In genomic region chr5:95718203-95718602, GRCh38 we compare ENCODE assay signal across 9 cellular contexts. TPM values are rescaled to one million over a fixed set of nuclear protein-coding genes. Genes with fewer than 3 reads are reported as not detected.
DNase-seq lines count a peak whose midpoint lies in the region; ATAC-seq and TF ChIP-seq lines count a peak whose summit lies in the region.
"Had no signal": no experiment of that assay in that cellular context is flagged by ENCODE, and none has a peak within 500 bp of the region (broad histone marks: within the 10 kb centered on the region; RNA-seq: fewer than 3 reads in every experiment).

No MANE protein-coding gene starts in this region.

- no peak overlapping the region for H4K5ac ChIP-seq in mesendoderm (ENCODE audit: low read length)

- peak overlapping the region; percentile 99 for H2BK5ac ChIP-seq in mesendoderm (ENCODE audit: low read length)

- no peak overlapping the region for H2BK120ac ChIP-seq in mesendoderm (ENCODE audit: low read depth, low read length)

- H3K79me2 ChIP-seq in mesendoderm (ENCODE audit: control insufficient read depth, insufficient read depth, low read length): no peaks in the 10 kb centered on the region

- CTCF ChIA-PET in WTC11 (lab: Charles Lee): interaction anchor here (0.6 kb wide), 1 partner anchor 139 kb away, joined by 4 read pairs; no protein-coding TSS in a partner anchor

- TF ChIP-seq POLR2A in gastrocnemius medialis (IDR thresholded peaks at IDR 0.05): no peak

- no peak overlapping the region for H3K4ac ChIP-seq in mesendoderm (ENCODE audit: low read depth, low read length)

- H3K56ac ChIP-seq in mesendoderm (ENCODE audit: low read length): peak overlapping the region; percentile 85

- no peak overlapping the region for H2BK15ac ChIP-seq in mesendoderm (replicated peaks; ENCODE audit: low read depth)

- H3K27me3 Mint-ChIP-seq in WTC11 (ENCODE audit: low read depth): no peaks in the 10 kb centered on the region
- H3K27me3 Mint-ChIP-seq in CD14-positive monocyte (ENCODE audit: low read depth in 3 of 3): no peaks in the 10 kb centered on the region

- no peaks in the 10 kb centered on the region for H3K79me1 ChIP-seq in mesendoderm (ENCODE audit: low read length)

- peak; percentile 70 for ATAC-seq in GM18873 (IDR thresholded peaks at IDR 0.05; ENCODE audit: low FRiP score, unreplicated experiment)
- ATAC-seq in HG02678 (IDR thresholded peaks at IDR 0.05; ENCODE audit: unreplicated experiment): peak; percentile 92
- ATAC-seq in WTC11: no peak
- ATAC-seq in gastrocnemius medialis: no peak

- peaks cover 11% of the 10 kb centered on the region for H3K4me1 ChIP-seq in mesendoderm (ENCODE audit: control insufficient read depth, low read depth, low read length)
- peaks cover 0 to 17% of the 10 kb centered on the region in 2 donors for H3K4me1 ChIP-seq in gastrocnemius medialis

- H3K4me1 Mint-ChIP-seq in WTC11: no peaks in the 10 kb centered on the region
- peaks cover 16% of the 10 kb centered on the region for H3K4me1 Mint-ChIP-seq in CD14-positive monocyte

- peak overlapping the region; percentile 100 for H2AK5ac ChIP-seq in mesendoderm (ENCODE audit: low read length)

- H3K27me3 ChIP-seq in mesendoderm (ENCODE audit: insufficient read depth, low read length, poor library complexity) (no peaks in the 10 kb centered on the region), gastrocnemius medialis (no peaks in the 10 kb centered on the region)

- H3K4me3 Mint-ChIP-seq in WTC11: no peak overlapping the region
- H3K4me3 Mint-ChIP-seq in CD14-positive monocyte: no peak overlapping the region
- H3K4me3 Mint-ChIP-seq: IgD-negative memory B cell had no signal

- no peak overlapping the region for H3K4me2 ChIP-seq in mesendoderm (ENCODE audit: low read length)

- peak overlapping the region; percentile 25 for H3K18ac ChIP-seq in mesendoderm (ENCODE audit: low read length)

- no peak overlapping the region for H3K23ac ChIP-seq in mesendoderm (ENCODE audit: low read length)

- H3K36me3 Mint-ChIP-seq in WTC11 (no peaks in the 10 kb centered on the region), CD14-positive monocyte (peaks cover 0 to 1% of the 10 kb centered on the region in 2 donors)

- in situ Hi-C loops in gastrocnemius medialis (cut with MboI; ENCODE audit: low sequenced_read_pairs in 4 of 4): no loop called here

- H3K36me3 ChIP-seq in mesendoderm (ENCODE audit: control insufficient read depth, insufficient read depth, low read length) (no peaks in the 10 kb centered on the region), gastrocnemius medialis (no peaks in the 10 kb centered on the region)

- no CpG with 5 or more reads among the region's 2 CpGs for WGBS in mesendoderm (ENCODE audit: extremely low coverage, insufficient coverage, low lambda C conversion rate)

- no peak for TF ChIP-seq CTCF in WTC11 (IDR thresholded peaks at IDR 0.05)
- TF ChIP-seq CTCF in gastrocnemius medialis (IDR thresholded peaks at IDR 0.05 in 4 of 5, conservative IDR thresholded peaks at IDR 0.05 in 1 of 5): no peak
- no peak for TF ChIP-seq CTCF in CD14-positive monocyte (IDR thresholded peaks at IDR 0.05)

- no peak overlapping the region for H4K8ac ChIP-seq in mesendoderm (ENCODE audit: low read depth, low read length)

- H3K27ac Mint-ChIP-seq in WTC11 (no peak overlapping the region), CD14-positive monocyte (no peak overlapping the region)
- H3K27ac Mint-ChIP-seq: IgD-negative memory B cell had no signal

- peak; percentile 68 to 86 for DNase-seq in NOMO-1 (lab: John Stamatoyannopoulos, UW; ENCODE audit: unreplicated experiment in 2 of 2)
- peak; percentile 92 for DNase-seq in mesendoderm
- DNase-seq in WTC11 (ENCODE audit: low spot score): no peak
- DNase-seq in gastrocnemius medialis: no peak
- DNase-seq in CD14-positive monocyte (ENCODE audit: low spot score): no peak
- no peak for DNase-seq in NCI-H187 treated with DMSO at 0.1 percent for 48 hours (lab: John Stamatoyannopoulos, UW)

- no peaks in the 10 kb centered on the region for H3K9me3 ChIP-seq in gastrocnemius medialis

- H3K9ac ChIP-seq in mesendoderm (ENCODE audit: low read length): peak overlapping the region; percentile 71

- POLR2A ChIA-PET in WTC11 (lab: Charles Lee): no interaction called here

- H3K27ac ChIP-seq in mesendoderm (ENCODE audit: low read depth, low read length): peak overlapping the region; percentile 58
- no peak overlapping the region for H3K27ac ChIP-seq in gastrocnemius medialis

- no peaks in the 10 kb centered on the region for H3K9me3 Mint-ChIP-seq in WTC11
- H3K9me3 Mint-ChIP-seq in CD14-positive monocyte: peaks cover 0 to 4% (median 2%) of the 10 kb centered on the region in 7 donors
- H3K9me3 Mint-ChIP-seq: IgD-negative memory B cell had no signal

- intact Hi-C loops in gastrocnemius medialis (cut with DNase I; ENCODE audit: low total_unique reads) (no loop called here), CD14-positive monocyte (cut with micrococcal nuclease) (no loop called here)

- H3K4me3 ChIP-seq in mesendoderm (ENCODE audit: low read length) (no peak overlapping the region), gastrocnemius medialis (no peak overlapping the region)

TF ChIP-seq in WTC11, 78 proteins besides CTCF, POLR2A, EP300 and RAD21 (continues in another document):
- TF ChIP-seq ZNF671 (CRISPR knock-in tag; IDR thresholded peaks at IDR 0.05): no peak
- TF ChIP-seq ERG (CRISPR knock-in tag; IDR thresholded peaks at IDR 0.05): no peak
- no peak for TF ChIP-seq ARID4B (CRISPR knock-in tag; IDR thresholded peaks at IDR 0.05; ENCODE audit: borderline replicate concordance)
- no peak for TF ChIP-seq SP1 (CRISPR knock-in tag; conservative IDR thresholded peaks at IDR 0.05)
- TF ChIP-seq STAT6 (CRISPR knock-in tag; conservative IDR thresholded peaks at IDR 0.05; ENCODE audit: low read depth): no peak
- TF ChIP-seq TP53 (CRISPR knock-in tag; IDR thresholded peaks at IDR 0.05): no peak

RNA-seq across cellular contexts. Expression of gene RHOBTB3, which starts 12.9 kb away (rescaled TPM):
- polyA plus RNA-seq in mesendoderm (2013, experiment 1 of 2): 18.0 TPM
- polyA plus RNA-seq in mesendoderm (2013, experiment 2 of 2): 20.0 TPM
- total RNA-seq in WTC11 (2021): 9.9 to 13.8 TPM (median 11.2 TPM) in 3 replicates
- 100 to 1,000 TPM in 1 of 4 donors, 10 to 100 TPM in 3; 40.1 to 134 (median 86.9) TPM for total RNA-seq in gastrocnemius medialis
- polyA plus RNA-seq in CD14-positive monocyte: 1 to 10 TPM in 1 of 2 donors, under 1 TPM in 1; 0.41 to 1.5 TPM

RNA-seq across cellular contexts. Expression of gene SPATA9, which starts 35.4 kb away (rescaled TPM):
- not detected for polyA plus RNA-seq in mesendoderm (2013, experiment 1 of 2)
- polyA plus RNA-seq in mesendoderm (2013, experiment 2 of 2): not detected
- total RNA-seq in WTC11 (2021) (not detected in 3 replicates), gastrocnemius medialis (under 1 TPM in 1 of 4 donors, not detected in 3; 0.76 TPM)
- not detected for polyA plus RNA-seq in CD14-positive monocyte
- polyA plus RNA-seq: IgD-negative memory B cell had no signal

Comparison
In these comparisons a context has a peak if more than half of its experiments do, and no peak if none do; other contexts are left out.
1. ATAC-seq: peak in GM18873 (single experiment) and HG02678 (single experiment); none in WTC11 (single experiment) and gastrocnemius medialis (0 of 2).
2. DNase-seq: peak in NOMO-1 (2 of 2) and mesendoderm (single experiment); none in WTC11 (single experiment), gastrocnemius medialis (0 of 2), CD14-positive monocyte (single experiment) and NCI-H187 treated with DMSO at 0.1 percent for 48 hours (single experiment).